ENCODE assay signal across 29 cellular contexts in genomic region chr12:47025349-47025748, GRCh38.
"Had no signal": no experiment of that assay in that cellular context is flagged by ENCODE, and none has a peak within 500 bp of the region (broad histone marks: within the 10 kb centered on the region; RNA-seq: fewer than 3 reads in every experiment).

No MANE protein-coding gene starts in this region.

- H3K36me3 ChIP-seq: adrenal gland, ascending aorta, brain microvascular endothelial cell, breast epithelium, cardiac muscle cell had no signal

- H3K27me3 ChIP-seq: adrenal gland, ascending aorta, body of pancreas, brain microvascular endothelial cell, breast epithelium, cardiac muscle cell had no signal

- H3K27ac ChIP-seq: adrenal gland, ascending aorta, body of pancreas, brain microvascular endothelial cell, breast epithelium, cardiac muscle cell had no signal

- H3K4me3 ChIP-seq: adrenal gland, ascending aorta, body of pancreas, breast epithelium, cardiac muscle cell had no signal

- H3K9me3 ChIP-seq: adrenal gland, ascending aorta, body of pancreas, breast epithelium had no signal

- H3K4me1 ChIP-seq: body of pancreas, breast epithelium had no signal

- DNase-seq: activated effector memory CD4-positive, alpha-beta T cell treated with anti-CD3 and anti-CD28 coated beads, Interleukin-2, amount 50 U/mL, for 16 hours; activated effector memory CD4-positive, alpha-beta T cell treated with Interleukin-2 at 50 U/mL for 16 hours; activated gamma-delta T cell treated with Interleukin-2 at 50 U/mL for 16 hours; activated naive CD4-positive, alpha-beta T cell; activated naive CD4-positive, alpha-beta T cell treated with anti-CD3 and anti-CD28 coated beads for 36 hours; activated naive CD4-positive, alpha-beta T cell treated with anti-CD3 and anti-CD28 coated beads, Interleukin-2, amount 10 ng/mL, durations not matched to agents 7 days and 5 days; activated naive CD4-positive, alpha-beta T cell treated with anti-CD3 and anti-CD28 coated beads, Interleukin-2, amount 50 U/mL, for 16 hours; activated naive CD4-positive, alpha-beta T cell treated with Interleukin-2 at 50 U/mL for 16 hours; activated naive CD8-positive, alpha-beta T cell treated with anti-CD3 and anti-CD28 coated beads for 36 hours; activated naive CD8-positive, alpha-beta T cell treated with anti-CD3 and anti-CD28 coated beads, Interleukin-2, amount 10 ng/mL, durations not matched to agents 7 days and 5 days; activated naive CD8-positive, alpha-beta T cell treated with anti-CD3 and anti-CD28 coated beads, Interleukin-2, amount 50 U/mL, for 24 hours; activated T-cell treated with anti-CD3 and anti-CD28 coated beads, Interleukin-2, amount 50 U/mL, for 1 hour; activated T-cell treated with anti-CD3 and anti-CD28 coated beads, Interleukin-2, amount 50 U/mL, for 24 hours; activated T-cell treated with anti-CD3 and anti-CD28 coated beads, Interleukin-2, amount 50 U/mL, for 4 hours; activated T-cell treated with anti-CD3 and anti-CD28 coated beads, Interleukin-2, amount 50 U/mL, for 48 hours; activated T-cell treated with anti-CD3 and anti-CD28 coated beads, Interleukin-2, amount 50 U/mL, for 72 hours; adrenal gland; amniotic stem cell; amygdala; anterior cingulate cortex; aorta; body of pancreas; brain microvascular endothelial cell; caudate nucleus; central memory CD4-positive, alpha-beta T cell; cerebellar nuclear complex had no signal
